27 cellular contexts compared by ENCODE assay signal in the genomic region with DNA sequence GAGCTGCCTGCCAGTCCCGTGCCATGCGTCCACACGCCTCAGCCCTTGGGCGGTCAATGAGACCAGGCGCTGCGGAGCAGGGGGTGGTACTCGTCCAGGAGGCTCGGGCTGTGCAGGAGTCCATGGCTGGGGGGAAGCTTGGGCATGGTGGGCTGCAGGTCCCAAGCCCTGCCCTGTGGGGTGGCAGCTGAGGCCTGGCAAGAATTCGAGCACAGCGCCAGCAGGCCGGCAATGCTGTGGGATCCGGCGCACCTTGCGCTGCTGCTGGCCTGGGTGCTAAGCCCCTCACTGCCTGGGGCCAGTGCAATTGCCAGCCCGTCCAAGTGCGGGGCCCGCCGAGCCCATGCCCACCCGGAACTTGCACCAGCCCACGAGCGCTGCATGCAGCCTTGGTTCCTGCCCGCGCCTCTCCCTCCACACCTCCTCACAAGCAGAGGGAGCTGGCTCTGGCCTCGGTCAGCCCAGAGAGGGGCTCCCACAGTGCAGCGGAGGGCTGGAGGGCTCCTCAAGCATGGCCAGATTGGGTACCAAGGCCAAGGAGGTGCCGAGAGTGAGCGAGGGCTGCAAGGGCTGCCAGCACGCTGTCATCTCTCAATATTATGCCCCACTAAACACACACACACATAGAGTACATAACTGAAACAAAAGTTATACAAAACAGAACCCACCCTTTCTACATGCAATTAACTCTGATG.
"Had no signal": no experiment of that assay in that cellular context is flagged by ENCODE, and none has a peak within 500 bp of the region (broad histone marks: within the 10 kb centered on the region; RNA-seq: fewer than 3 reads in every experiment).

No MANE protein-coding gene starts in this region.

- FAIRE-seq: endothelial cell of umbilical vein had no signal

- H3K27me3 ChIP-seq: body of pancreas, colonic mucosa, esophagus squamous epithelium, gastroesophageal sphincter had no signal

- H3K9me3 ChIP-seq: body of pancreas, colonic mucosa had no signal

- H3K27ac ChIP-seq: body of pancreas, colonic mucosa, epithelial cell of prostate, esophagus squamous epithelium, gastroesophageal sphincter, WERI-Rb-1 had no signal

- H3K4me1 ChIP-seq: body of pancreas, colonic mucosa, esophagus squamous epithelium had no signal

- DNase-seq: activated CD4-positive, alpha-beta T cell treated with anti-CD3 and anti-CD28 coated beads for 36 hours; activated CD4-positive, alpha-beta T cell treated with anti-CD3 and anti-CD28 coated beads, Interleukin-2, amount 50 U/mL, for 1 hour; activated CD4-positive, alpha-beta T cell treated with anti-CD3 and anti-CD28 coated beads, Interleukin-2, amount 50 U/mL, for 48 hours; activated CD4-positive, CD25-positive, alpha-beta regulatory T cell; activated CD4-positive, CD25-positive, alpha-beta regulatory T cell treated with anti-CD3 and anti-CD28 coated beads, Interleukin-2, amount 50 U/mL, for 72 hours; activated CD8-positive, alpha-beta memory T cell treated with anti-CD3 and anti-CD28 coated beads for 24 hours; activated CD8-positive, alpha-beta T cell treated with anti-CD3 and anti-CD28 coated beads for 36 hours; activated effector memory CD4-positive, alpha-beta T cell treated with Interleukin-2 at 50 U/mL for 16 hours; activated gamma-delta T cell treated with Interleukin-2 at 50 U/mL for 16 hours; activated naive CD4-positive, alpha-beta T cell treated with anti-CD3 and anti-CD28 coated beads, Interleukin-2, amount 50 U/mL, for 16 hours; activated naive CD4-positive, alpha-beta T cell treated with Interleukin-2 at 50 U/mL for 16 hours; activated T-cell treated with anti-CD3 and anti-CD28 coated beads, Interleukin-2, amount 50 U/mL, for 4 hours; amniotic stem cell; anterior cingulate cortex; body of pancreas; colonic mucosa; effector CD8-positive, alpha-beta T cell; esophagus squamous epithelium; foreskin melanocyte; T-helper 1 cell; T-helper 17 cell; T1000; WERI-Rb-1 had no signal

- H3K4me3 ChIP-seq: body of pancreas, colonic mucosa, esophagus squamous epithelium, gastroesophageal sphincter had no signal

- H3K36me3 ChIP-seq: colonic mucosa, esophagus squamous epithelium, gastroesophageal sphincter, WERI-Rb-1 had no signal

- ATAC-seq: activated CD4-positive, alpha-beta T cell treated with anti-CD3 and anti-CD28 coated beads for 36 hours; activated CD8-positive, alpha-beta T cell treated with anti-CD3 and anti-CD28 coated beads for 36 hours; activated T-cell treated with anti-CD3 and anti-CD28 coated beads, Interleukin-2, amount 50 U/mL, for 4 hours; activated T-helper 17 cell treated with anti-CD3 and anti-CD28 coated beads, Interleukin-2, amount 50 U/mL, for 72 hours; body of pancreas; gastroesophageal sphincter; T-helper 17 cell had no signal
